In genomic region chr19:17721821-17722220, GRCh38 we compare ENCODE assay signal across 8 cellular contexts. TPM values are rescaled to one million over a fixed set of nuclear protein-coding genes. Genes with fewer than 3 reads are reported as not detected.
DNase-seq lines count a peak whose midpoint lies in the region; ATAC-seq and TF ChIP-seq lines count a peak whose summit lies in the region.

No MANE protein-coding gene starts in this region.

- H3K9me3 ChIP-seq in H9 (ENCODE audit: control insufficient read depth, low read depth, low read length), result no peaks in the 10 kb centered on the region
- H3K9me3 ChIP-seq in HAP-1, result 0 out of 2 replicates have a peak, but pooled peaks cover 2% of the 10 kb centered on the region

- H2BK5ac ChIP-seq in H9 (ENCODE audit: insufficient read length, low read length), result no peak overlapping the region

- no peak for ATAC-seq in activated T-helper 17 cell treated with anti-CD3 and anti-CD28 coated beads, Interleukin-2, amount 50 U/mL, for 72 hours (replicated peaks)
- no peak for ATAC-seq in HG03460 (IDR thresholded peaks at IDR 0.05; ENCODE audit: unreplicated experiment)

- H2BK120ac ChIP-seq in H9 (ENCODE audit: low read depth, low read length, poor library complexity, severe bottlenecking), result no peak overlapping the region

- peaks cover 7% of the 10 kb centered on the region for H3K4me1 ChIP-seq in H9 (ENCODE audit: insufficient read depth, low read length)
- peaks cover 9% of the 10 kb centered on the region for H3K4me1 ChIP-seq in HAP-1

- H2BK15ac ChIP-seq in H9 (ENCODE audit: low read depth, low read length), result no peak overlapping the region

- H3K27me3 ChIP-seq in H9 (ENCODE audit: insufficient read depth, low read length) (no peaks in the 10 kb centered on the region), HAP-1 (ENCODE audit: low read depth) (peaks cover 2% of the 10 kb centered on the region; the same call in 1 of the 2 replicates)

- peaks cover 25 to 43% (median 41%) of the 10 kb centered on the region in 3 experiments; a peak in 6 of 7 replicates for H3K36me3 Mint-ChIP-seq in H9 (ENCODE audit: insufficient read depth in 1 of 3, low read depth in 3 of 3)
- peaks cover 58% of the 10 kb centered on the region for H3K36me3 Mint-ChIP-seq in activated T-helper 17 cell treated with anti-CD3 and anti-CD28 coated beads, Interleukin-2, amount 50 U/mL, for 72 hours (ENCODE audit: low read depth)
- peaks cover 0 to 8% (median 7%) of the 10 kb centered on the region in 3 donors for H3K36me3 Mint-ChIP-seq in immature natural killer cell

- no peaks in the 10 kb centered on the region for H3K27me3 Mint-ChIP-seq in H9 (ENCODE audit: low read depth)
- H3K27me3 Mint-ChIP-seq in activated T-helper 17 cell treated with anti-CD3 and anti-CD28 coated beads, Interleukin-2, amount 50 U/mL, for 72 hours, result no peaks in the 10 kb centered on the region
- peaks cover 0 to 3% (median 0%) of the 10 kb centered on the region in 3 donors for H3K27me3 Mint-ChIP-seq in immature natural killer cell (ENCODE audit: low read depth in 3 of 3)

- peak; percentile 64 for DNase-seq in A172 (ENCODE audit: low spot score)
- DNase-seq in H9, result no peak
- DNase-seq in immature natural killer cell, result no peak
- no peak for DNase-seq in HAP-1 (ENCODE audit: low spot score in 2 of 2)
- DNase-seq in DMS53 (lab: John Stamatoyannopoulos, UW), result no peak
- no peak for DNase-seq in NCI-H446 (lab: John Stamatoyannopoulos, UW)

- H2AFZ ChIP-seq in H9 (ENCODE audit: low read length), result no peak overlapping the region

- H3K9me3 Mint-ChIP-seq in H9, result no peaks in the 10 kb centered on the region; a peak in 1 of 5 replicates
- H3K9me3 Mint-ChIP-seq in activated T-helper 17 cell treated with anti-CD3 and anti-CD28 coated beads, Interleukin-2, amount 50 U/mL, for 72 hours, result no peaks in the 10 kb centered on the region
- no peaks in the 10 kb centered on the region for H3K9me3 Mint-ChIP-seq in immature natural killer cell

- peaks cover 14% of the 10 kb centered on the region for H3K79me1 ChIP-seq in H9 (ENCODE audit: insufficient read depth, low read depth, low read length, poor library complexity, severe bottlenecking)

- no peaks in the 10 kb centered on the region for H4K20me1 ChIP-seq in H9 (ENCODE audit: control insufficient read depth, insufficient read depth, insufficient read length)

- H3K27ac Mint-ChIP-seq in H9 (peak overlapping the region in 1 of 3 experiments; percentile 85; a peak in 1 of 7 replicates), immature natural killer cell (peak overlapping the region in 2 of 6 donors; percentile 53 to 75)
- H3K27ac Mint-ChIP-seq in activated T-helper 17 cell treated with anti-CD3 and anti-CD28 coated beads, Interleukin-2, amount 50 U/mL, for 72 hours, result peak overlapping the region; percentile 83

- no peak overlapping the region for H3K14ac ChIP-seq in H9 (ENCODE audit: insufficient read depth, low read length)

- no peak overlapping the region for H3K23ac ChIP-seq in H9 (ENCODE audit: insufficient read length, low read depth, low read length)

- H3K36me3 ChIP-seq in HAP-1 (replicated peaks), result peaks cover 38% of the 10 kb centered on the region

- no peak overlapping the region for H3K18ac ChIP-seq in H9 (ENCODE audit: insufficient read length, low read depth, low read length)

- no peak overlapping the region for H2BK12ac ChIP-seq in H9 (ENCODE audit: insufficient read length, low read depth, low read length)

- no peak overlapping the region for H4K8ac ChIP-seq in H9 (replicated peaks; ENCODE audit: insufficient read length, low read depth, low read length)

- H3K79me2 ChIP-seq in H9 (ENCODE audit: insufficient read depth, low read length), result peaks cover 14% of the 10 kb centered on the region; the same call in 1 of the 2 replicates

- H3K27ac ChIP-seq in H9 (ENCODE audit: insufficient read length, low read depth, low read length), result no peak overlapping the region

- H3K4me3 Mint-ChIP-seq in H9 (peak overlapping the region; percentile 82 to 85; a peak in 3 of 5 replicates), immature natural killer cell (peak overlapping the region in 4 of 5 donors; percentile 84 to 94 (median 86))
- peak overlapping the region; percentile 92 for H3K4me3 Mint-ChIP-seq in activated T-helper 17 cell treated with anti-CD3 and anti-CD28 coated beads, Interleukin-2, amount 50 U/mL, for 72 hours

- H3K4me2 ChIP-seq in H9 (ENCODE audit: insufficient read depth, insufficient read length, low read length), result no peak overlapping the region

- no peak overlapping the region for H2BK20ac ChIP-seq in H9 (ENCODE audit: low read depth, low read length, poor library complexity, severe bottlenecking)

- H4K91ac ChIP-seq in H9 (ENCODE audit: insufficient read length, low read depth, low read length), result no peak overlapping the region

- H3K4ac ChIP-seq in H9 (ENCODE audit: low read depth, low read length), result no peak overlapping the region

- peaks cover 6% of the 10 kb centered on the region for H3K23me2 ChIP-seq in H9 (ENCODE audit: insufficient read length, low read depth, low read length, poor library complexity, severe bottlenecking)

- H4K5ac ChIP-seq in H9 (ENCODE audit: insufficient read length, low read depth, low read length), result no peak overlapping the region

- no peak overlapping the region for H3T11ph ChIP-seq in H9 (ENCODE audit: low read length)

- in situ Hi-C loops in HAP-1 (cut with MboI; ENCODE audit: low sequenced_read_pairs), result no loop called here

- no peak overlapping the region for H3K4me3 ChIP-seq in HAP-1

- no peak overlapping the region for H2AK5ac ChIP-seq in H9 (ENCODE audit: insufficient read length, low read length)

- no peak overlapping the region for H3K9ac ChIP-seq in H9 (ENCODE audit: extremely low read depth, insufficient read length, low read length)

- no peak overlapping the region for H3K56ac ChIP-seq in H9 (ENCODE audit: insufficient read length, low read depth, low read length)

- no CpG with 5 or more reads among the region's 8 CpGs for WGBS in H9 (ENCODE audit: extremely low coverage, insufficient read length, low lambda C conversion rate)

- no peak for TF ChIP-seq CTCF in H9 (conservative IDR thresholded peaks at IDR 0.05)

- peaks cover 25 to 30% of the 10 kb centered on the region in 2 experiments for H3K4me1 Mint-ChIP-seq in H9
- H3K4me1 Mint-ChIP-seq in activated T-helper 17 cell treated with anti-CD3 and anti-CD28 coated beads, Interleukin-2, amount 50 U/mL, for 72 hours, result peaks cover 19% of the 10 kb centered on the region
- H3K4me1 Mint-ChIP-seq in immature natural killer cell, result peaks cover 36 to 47% of the 10 kb centered on the region in 2 donors

RNA-seq across cellular contexts. Expression of gene MAP1S, which starts 2.5 kb away (rescaled TPM):
- 14.2 and 27.8 TPM in 2 replicates for total RNA-seq in A172 (2014; rRNA removed; shearing (Covaris generic))
- total RNA-seq in H9 (2021), result 158 and 160 TPM in 2 replicates
- total RNA-seq in activated T-helper 17 cell treated with anti-CD3 and anti-CD28 coated beads, Interleukin-2, amount 50 U/mL, for 72 hours, result 10 to 100 TPM; 74.0 to 83.7 TPM
- 10 to 100 TPM; 14.7 to 51.5 (median 17.7) TPM for polyA plus RNA-seq in immature natural killer cell

RNA-seq across cellular contexts. Expression of gene FCHO1, which starts 29.5 kb away (rescaled TPM):
- 0.67 and 2.1 TPM in 2 replicates for total RNA-seq in A172 (2014; rRNA removed; shearing (Covaris generic))
- total RNA-seq in H9 (2021), result 13.1 and 13.7 TPM in 2 replicates
- total RNA-seq in activated T-helper 17 cell treated with anti-CD3 and anti-CD28 coated beads, Interleukin-2, amount 50 U/mL, for 72 hours, result 10 to 100 TPM; 64.0 to 75.5 TPM
- polyA plus RNA-seq in immature natural killer cell, result 10 to 100 TPM in 1 of 3 donors, 1 to 10 TPM in 2; 2.0 to 27.0 (median 6.7) TPM

RNA-seq across cellular contexts. Expression of gene UNC13A, which starts 33.7 kb away (rescaled TPM):
- total RNA-seq in A172 (2014; rRNA removed; shearing (Covaris generic)), result 0.34 and 6.2 TPM in 2 replicates
- 21.6 and 22.2 TPM in 2 replicates for total RNA-seq in H9 (2021)
- under 1 TPM; 0.16 to 0.45 TPM for total RNA-seq in activated T-helper 17 cell treated with anti-CD3 and anti-CD28 coated beads, Interleukin-2, amount 50 U/mL, for 72 hours
- polyA plus RNA-seq in immature natural killer cell, result not detected
